ENCODE assay signal across 8 cellular contexts in the genomic region with DNA sequence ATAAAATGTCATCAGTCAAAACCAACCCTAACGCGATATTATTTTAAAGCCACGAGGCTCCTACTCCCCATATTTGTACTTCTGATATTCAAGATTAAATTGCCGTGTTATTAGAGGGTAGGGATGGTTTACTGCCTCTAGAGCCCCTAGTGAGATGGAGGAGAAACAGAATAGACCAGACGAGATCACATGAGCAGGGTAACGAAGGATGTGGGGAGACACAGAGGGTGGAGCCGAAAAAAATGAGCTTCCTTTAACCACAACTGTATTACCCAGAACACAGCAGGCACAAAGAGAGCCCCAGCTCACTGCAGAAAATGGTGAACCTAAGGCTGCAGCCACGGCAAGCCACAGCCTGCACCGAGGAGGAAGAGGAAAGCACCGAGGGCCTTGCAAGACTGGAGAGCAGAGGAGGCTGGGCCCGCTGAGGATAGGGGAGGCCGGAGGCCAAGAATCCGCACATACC. TPM values are rescaled to one million over a fixed set of nuclear protein-coding genes. Genes with fewer than 3 reads are reported as not detected.
DNase-seq lines count a peak whose midpoint lies in the region; ATAC-seq and TF ChIP-seq lines count a peak whose summit lies in the region.

No MANE protein-coding gene starts in this region.

- H3K4me1 ChIP-seq in upper lobe of right lung: peaks cover 28% of the 10 kb centered on the region
- H3K4me1 ChIP-seq in smooth muscle cell (ENCODE audit: low read depth): peaks cover 3% of the 10 kb centered on the region

- no peak overlapping the region for H2AFZ ChIP-seq in smooth muscle cell (ENCODE audit: low read depth)

- WGBS in smooth muscle cell (ENCODE audit: low lambda C conversion rate): 88% methylated on average over 13 of the region's 13 CpGs

- no peaks in the 10 kb centered on the region for H3K9me3 ChIP-seq in upper lobe of right lung
- no peaks in the 10 kb centered on the region for H3K9me3 ChIP-seq in smooth muscle cell (replicated peaks; ENCODE audit: low read depth)

- intact Hi-C loops in upper lobe of right lung (cut with DNase I): no loop called here

- DNase-seq in NCI-H2107 treated with DMSO at 0.1 percent for 48 hours (lab: John Stamatoyannopoulos, UW; ENCODE audit: unreplicated experiment) (peak; percentile 89), activated T-cell treated with anti-CD3 and anti-CD28 coated beads for 48 hours (ENCODE audit: low read depth) (peak; percentile 55), left lobe of liver (ENCODE audit: low spot score) (no peak), upper lobe of right lung (no peak), NCI-H2196 (lab: John Stamatoyannopoulos, UW; ENCODE audit: unreplicated experiment) (no peak), smooth muscle cell (lab: John Stamatoyannopoulos, UW; ENCODE audit: unreplicated experiment) (no peak)

- H3K4me3 ChIP-seq in upper lobe of right lung (no peak overlapping the region), smooth muscle cell (no peak overlapping the region)

- ATAC-seq in GM18499 (IDR thresholded peaks at IDR 0.05; ENCODE audit: insufficient read depth, unreplicated experiment) (peak; percentile 99), HG02642 (IDR thresholded peaks at IDR 0.05; ENCODE audit: poor library complexity, unreplicated experiment) (peak; percentile 99), left lobe of liver (peak; percentile 35), upper lobe of right lung (peak; percentile 87)

- peaks cover 5% of the 10 kb centered on the region for H4K20me1 ChIP-seq in smooth muscle cell (ENCODE audit: low read depth)

- H3F3A ChIP-seq in smooth muscle cell (ENCODE audit: low read depth): no peaks in the 10 kb centered on the region

- H3K27me3 ChIP-seq in upper lobe of right lung: no peaks in the 10 kb centered on the region
- H3K27me3 ChIP-seq in smooth muscle cell (ENCODE audit: low read depth): no peaks in the 10 kb centered on the region

- H3K9ac ChIP-seq in smooth muscle cell (ENCODE audit: low read depth): no peak overlapping the region

- H3K4me2 ChIP-seq in smooth muscle cell: no peak overlapping the region

- no peak for TF ChIP-seq CTCF in upper lobe of right lung (IDR thresholded peaks at IDR 0.05)
- no peak for TF ChIP-seq CTCF in smooth muscle cell (IDR thresholded peaks at IDR 0.05; ENCODE audit: borderline replicate concordance, insufficient read depth, poor library complexity, severe bottlenecking)

- H3K36me3 ChIP-seq in upper lobe of right lung: peaks cover 19% of the 10 kb centered on the region
- H3K36me3 ChIP-seq in smooth muscle cell (ENCODE audit: low read depth): no peaks in the 10 kb centered on the region

- H3K27ac ChIP-seq in upper lobe of right lung (peak overlapping the region; percentile 44), smooth muscle cell (ENCODE audit: low read depth) (no peak overlapping the region)

- H3K79me2 ChIP-seq in smooth muscle cell (ENCODE audit: low read depth): no peaks in the 10 kb centered on the region

RNA-seq across cellular contexts. Expression of gene ZC3HAV1, which starts 14.3 kb away (rescaled TPM):
- total RNA-seq in left lobe of liver (16.8 TPM), upper lobe of right lung (36.0 TPM), smooth muscle cell (8.5 and 12.1 TPM in 2 replicates)
- polyA plus RNA-seq in smooth muscle cell: 4.7 and 8.3 TPM in 2 replicates

RNA-seq across cellular contexts. Expression of gene ZC3HAV1L, which starts 59.4 kb away (rescaled TPM):
- total RNA-seq in left lobe of liver (0.93 TPM), upper lobe of right lung (6.4 TPM), smooth muscle cell (47.2 and 56.6 TPM in 2 replicates)
- polyA plus RNA-seq in smooth muscle cell: 17.0 and 20.0 TPM in 2 replicates

Comparison
In these comparisons a context has a peak if more than half of its experiments do, and no peak if none do; other contexts are left out.
1. ATAC-seq: peak in every context shown above with its lines; median percentile 99 in GM18499; 99 in HG02642; 87 in upper lobe of right lung; 35 in left lobe of liver.
2. DNase-seq: peak in NCI-H2107 treated with DMSO at 0.1 percent for 48 hours (single experiment) and activated T-cell treated with anti-CD3 and anti-CD28 coated beads for 48 hours (single experiment); none in left lobe of liver (single experiment), upper lobe of right lung (single experiment), NCI-H2196 (single experiment) and smooth muscle cell (single experiment).